Comparison of ENCODE assay signal across 1 cellular context in genomic region chr2:98452396-98453027, GRCh38.
TF ChIP-seq lines count a peak whose summit lies in the region.

No MANE protein-coding gene starts in this region.

TF ChIP-seq in HepG2, 621 proteins besides CTCF, POLR2A, EP300 and RAD21:
- no peak for TF ChIP-seq TSC22D2 (CRISPR knock-in tag; IDR thresholded peaks at IDR 0.05; ENCODE audit: borderline replicate concordance)
- TF ChIP-seq IRX3 (CRISPR knock-in tag; IDR thresholded peaks at IDR 0.05; ENCODE audit: borderline replicate concordance, low read depth) = no peak
- TF ChIP-seq SNAPC4 (CRISPR knock-in tag; IDR thresholded peaks at IDR 0.05) = no peak
- no peak for TF ChIP-seq REST (IDR thresholded peaks at IDR 0.05; ENCODE audit: borderline replicate concordance in 1 of 2, low read depth in 1 of 2, low read length in 2 of 2)
- TF ChIP-seq ZNF441 (CRISPR knock-in tag; IDR thresholded peaks at IDR 0.05; ENCODE audit: borderline replicate concordance) = no peak
- no peak for TF ChIP-seq TCF7L2 (IDR thresholded peaks at IDR 0.05; ENCODE audit: low read depth, low read length)
- TF ChIP-seq GRHL1 (CRISPR knock-in tag; conservative IDR thresholded peaks at IDR 0.05) = no peak
- no peak for TF ChIP-seq ZNF577 (CRISPR knock-in tag; IDR thresholded peaks at IDR 0.05; ENCODE audit: borderline replicate concordance, low read depth)
- TF ChIP-seq ZMAT3 (CRISPR knock-in tag; conservative IDR thresholded peaks at IDR 0.05) = no peak
- no peak for TF ChIP-seq CBFB (CRISPR knock-in tag; IDR thresholded peaks at IDR 0.05)
- no peak for TF ChIP-seq SP4 (CRISPR knock-in tag; IDR thresholded peaks at IDR 0.05)
- TF ChIP-seq ARID4A (CRISPR knock-in tag; IDR thresholded peaks at IDR 0.05; ENCODE audit: borderline replicate concordance) = no peak
- TF ChIP-seq TAF15 (IDR thresholded peaks at IDR 0.05; ENCODE audit: low read depth, low read length, poor library complexity, severe bottlenecking) = no peak
- no peak for TF ChIP-seq ZNF710 (CRISPR knock-in tag; IDR thresholded peaks at IDR 0.05; ENCODE audit: borderline replicate concordance)
